ENCODE assay signal across 33 cellular contexts in genomic region chr1:103239034-103239433, GRCh38.
DNase-seq lines count a peak whose midpoint lies in the region; ATAC-seq, FAIRE-seq and TF ChIP-seq lines count a peak whose summit lies in the region.
"Had no signal": no experiment of that assay in that cellular context is flagged by ENCODE, and none has a peak within 500 bp of the region (broad histone marks: within the 10 kb centered on the region; RNA-seq: fewer than 3 reads in every experiment).

No MANE protein-coding gene starts in this region.

- FAIRE-seq in pancreas (lab: Jason Lieb, UNC): no peak
- FAIRE-seq: A204.1, A549, D721Med had no signal

- H3K4me1 ChIP-seq in body of pancreas (peaks cover 7% of the 10 kb centered on the region), pancreas (no peaks in the 10 kb centered on the region)
- H3K4me1 ChIP-seq: A549; BE2C; BLaER1; BLaER1 treated with 17β-estradiol and CSF1 and Interleukin-3, amounts not matched to agents 10 nM and 100 nM; Caco-2 had no signal

- H3K27me3 Mint-ChIP-seq in T-cell: no peaks in the 10 kb centered on the region
- H3K27me3 Mint-ChIP-seq: B cell; CD4-positive, alpha-beta memory T cell; CD4-positive, alpha-beta T cell; CD4-positive, CD25-positive, alpha-beta regulatory T cell; CD8-positive, alpha-beta memory T cell had no signal

- H3K36me3 ChIP-seq in body of pancreas (replicated peaks in 1 of 2; ENCODE audit: insufficient read depth in 1 of 2, low read depth in 2 of 2): no peaks in the 10 kb centered on the region
- no peaks in the 10 kb centered on the region for H3K36me3 ChIP-seq in pancreas
- H3K36me3 ChIP-seq: BE2C; BLaER1; BLaER1 treated with 17β-estradiol and CSF1 and Interleukin-3, amounts not matched to agents 10 nM and 100 nM had no signal

- peaks cover 4 to 12% (median 5%) of the 10 kb centered on the region in 3 donors for H3K9me3 Mint-ChIP-seq in T-cell

- no peaks in the 10 kb centered on the region for H3K4me1 Mint-ChIP-seq in T-cell
- H3K4me1 Mint-ChIP-seq: B cell; CD14-positive monocyte; CD4-positive, alpha-beta memory T cell; CD4-positive, CD25-positive, alpha-beta regulatory T cell; CD8-positive, alpha-beta memory T cell had no signal

- ATAC-seq in body of pancreas (peak; percentile 82), pancreas (peak; percentile 21 to 85 (median 58)), T-cell (replicated peaks in 1 of 4) (no peak)
- ATAC-seq: A549; CD8-positive, alpha-beta T cell had no signal

- H3K27me3 ChIP-seq in body of pancreas (no peaks in the 10 kb centered on the region), pancreas (no peaks in the 10 kb centered on the region)
- H3K27me3 ChIP-seq: BE2C; BLaER1; BLaER1 treated with 17β-estradiol and CSF1 and Interleukin-3, amounts not matched to agents 10 nM and 100 nM had no signal

- TF ChIP-seq POLR2A in body of pancreas (IDR thresholded peaks at IDR 0.05): no peak

- H3K27ac Mint-ChIP-seq in T-cell: no peak overlapping the region
- H3K27ac Mint-ChIP-seq: B cell; CD14-positive monocyte; CD4-positive, alpha-beta memory T cell; CD4-positive, alpha-beta T cell; CD4-positive, CD25-positive, alpha-beta regulatory T cell; CD8-positive, alpha-beta memory T cell; CD8-positive, alpha-beta T cell had no signal

- DNase-seq in body of pancreas: no peak
- DNase-seq in pancreas: no peak
- DNase-seq in coronary artery (ENCODE audit: low spot score): no peak
- no peak for DNase-seq in T-cell
- DNase-seq: 8988T; ACHN; AML-193; BE2C; C1 segment of cervical spinal cord; Caco-2; Calu3; CD4-positive, alpha-beta memory T cell; CD4-positive, alpha-beta T cell; CD4-positive, CD25-positive, alpha-beta regulatory T cell; CD8-positive, alpha-beta memory T cell; CD8-positive, alpha-beta T cell; COR-L47; DMS 273 treated with DMSO at 0.1 percent for 48 hours; DMS153; DMS53; DMS79; DMS79 treated with DMSO at 0.1 percent for 48 hours; DND-41; EL had no signal

- no peak overlapping the region for H3K4me3 Mint-ChIP-seq in T-cell
- H3K4me3 Mint-ChIP-seq: B cell; CD14-positive monocyte; CD4-positive, alpha-beta memory T cell; CD4-positive, alpha-beta T cell; CD4-positive, CD25-positive, alpha-beta regulatory T cell; CD8-positive, alpha-beta memory T cell; CD8-positive, alpha-beta T cell had no signal

- no peaks in the 10 kb centered on the region for H3K36me3 Mint-ChIP-seq in T-cell
- H3K36me3 Mint-ChIP-seq: CD14-positive monocyte; CD4-positive, alpha-beta memory T cell; CD4-positive, CD25-positive, alpha-beta regulatory T cell; CD8-positive, alpha-beta memory T cell; CD8-positive, alpha-beta T cell had no signal

- H3K9me3 ChIP-seq in body of pancreas (no peaks in the 10 kb centered on the region), pancreas (no peaks in the 10 kb centered on the region)
- H3K9me3 ChIP-seq: A549, BE2C, BLaER1, Caco-2 had no signal

- intact Hi-C loops in body of pancreas (cut with DNase I): no loop called here
- intact Hi-C loops in pancreas (cut with DNase I): no loop called here

- peak overlapping the region in 2 of 4 donors; percentile 18 to 61 for H3K27ac ChIP-seq in body of pancreas
- H3K27ac ChIP-seq in pancreas: peak overlapping the region in 2 of 4 donors; percentile 2 to 20
- no peak overlapping the region for H3K27ac ChIP-seq in coronary artery
- H3K27ac ChIP-seq: 22Rv1; A549; BLaER1; BLaER1 treated with 17β-estradiol and CSF1 and Interleukin-3, amounts not matched to agents 10 nM and 100 nM; C4-2B had no signal

- POLR2A ChIA-PET in T-cell (lab: Charles Lee): no interaction called here

- CTCF ChIA-PET in T-cell (lab: Charles Lee): no interaction called here

- H3K4me3 ChIP-seq in body of pancreas: no peak overlapping the region
- H3K4me3 ChIP-seq in pancreas: no peak overlapping the region
- no peak overlapping the region for H3K4me3 ChIP-seq in coronary artery
- H3K4me3 ChIP-seq: A549; BLaER1; BLaER1 treated with 17β-estradiol and CSF1 and Interleukin-3, amounts not matched to agents 10 nM and 100 nM had no signal

- TF ChIP-seq CTCF in body of pancreas (IDR thresholded peaks at IDR 0.05): no peak
- no peak for TF ChIP-seq CTCF in pancreas (IDR thresholded peaks at IDR 0.05)
- TF ChIP-seq CTCF in coronary artery (IDR thresholded peaks at IDR 0.05): no peak

Comparison
In these comparisons a context has a peak if more than half of its experiments do, and no peak if none do; other contexts are left out.
1. ATAC-seq: peak in body of pancreas (single experiment) and pancreas (4 of 4); none in T-cell (0 of 4).